In genomic region chr5:87411586-87412416, GRCh38 we compare ENCODE assay signal across 8 cellular contexts. TPM values are rescaled to one million over a fixed set of nuclear protein-coding genes. Genes with fewer than 3 reads are reported as not detected.
DNase-seq lines count a peak whose midpoint lies in the region; ATAC-seq and TF ChIP-seq lines count a peak whose summit lies in the region.

No MANE protein-coding gene starts in this region.

- H3K4me3 ChIP-seq in GM12875 (ENCODE audit: low read depth, low read length): peak overlapping the region; percentile 99
- peak overlapping the region; percentile 87 to 96 for H3K4me3 ChIP-seq in cardiac fibroblast (replicated peaks in 1 of 2; ENCODE audit: low read depth in 2 of 2, low read length in 2 of 2)
- peak overlapping the region; percentile 78 for H3K4me3 ChIP-seq in kidney epithelial cell (ENCODE audit: low read depth, low read length)

- DNase-seq in ACHN (peak; percentile 41), RWPE1 (ENCODE audit: low spot score) (peak; percentile 36), cardiac fibroblast (ENCODE audit: low read depth in 2 of 2) (peak; percentile 44 to 68), kidney epithelial cell (ENCODE audit: low read depth) (no peak), 8988T (no peak)
- peak; percentile 3 for DNase-seq in stimulated activated CD8-positive, alpha-beta memory T cell treated with anti-CD3 and anti-CD28 coated beads, Interleukin-12 subunit alpha, Interleukin-12 subunit beta, amount 100 ng/mL, for 4 hours (ENCODE audit: low read depth)

- H3K36me3 ChIP-seq in kidney epithelial cell (ENCODE audit: control insufficient read depth, insufficient read depth, low read length): no peaks in the 10 kb centered on the region

- no peak for TF ChIP-seq CTCF in GM12875 (IDR thresholded peaks at IDR 0.05; ENCODE audit: borderline replicate concordance, insufficient read depth, low read depth, low read length)
- TF ChIP-seq CTCF in RWPE1 (conservative IDR thresholded peaks at IDR 0.05; ENCODE audit: low read depth): no peak
- no peak for TF ChIP-seq CTCF in cardiac fibroblast (IDR thresholded peaks at IDR 0.05; ENCODE audit: low read depth, low read length)
- no peak for TF ChIP-seq CTCF in kidney epithelial cell (IDR thresholded peaks at IDR 0.05; ENCODE audit: insufficient read depth, low read length, poor library complexity, severe bottlenecking)

- POLR2A ChIA-PET in RWPE1 (lab: Yijun Ruan, JAX; ENCODE audit: low non-redundant PET): no interaction called here

- H3K27me3 ChIP-seq in kidney epithelial cell (ENCODE audit: control insufficient read depth, insufficient read depth, low read length): no peaks in the 10 kb centered on the region

- peak overlapping the region; percentile 88 for H3K27ac ChIP-seq in RWPE1

- ATAC-seq in HG02981 (IDR thresholded peaks at IDR 0.05; ENCODE audit: unreplicated experiment): peak; percentile 6

- in situ Hi-C loops in ACHN (cut with HindIII; ENCODE audit: low pct_ligation_motif_present, low pct_unique_long_range_greater_than_20kb, low sequenced_read_pairs): no loop called here

- CTCF ChIA-PET in RWPE1 (lab: Yijun Ruan, JAX): interaction anchor here (1.0 to 1.7 kb wide), 3 partner anchors 12 to 1279 kb away, joined by 4 to 5 read pairs (median 4); no protein-coding TSS in a partner anchor

RNA-seq across cellular contexts. Expression of gene CCNH, which starts 0.9 kb away (rescaled TPM):
- total RNA-seq in kidney epithelial cell: 57.4 and 74.7 TPM in 2 replicates

Comparison
In these comparisons a context has a peak if more than half of its experiments do, and no peak if none do; other contexts are left out.
1. DNase-seq: peak in ACHN (single experiment), RWPE1 (single experiment), cardiac fibroblast (2 of 2) and stimulated activated CD8-positive, alpha-beta memory T cell treated with anti-CD3 and anti-CD28 coated beads, Interleukin-12 subunit alpha, Interleukin-12 subunit beta, amount 100 ng/mL, for 4 hours (single experiment); none in kidney epithelial cell (single experiment) and 8988T (single experiment).
2. Peak in every context shown above with its lines, with median percentiles within 50 percentile points of each other: H3K4me3 ChIP-seq.